Comparison of ENCODE assay signal across 1 cellular context in genomic region chr2:176068037-176068832, GRCh38.
TF ChIP-seq lines count a peak whose summit lies in the region.

No MANE protein-coding gene starts in this region.

TF ChIP-seq in HepG2, 621 proteins besides CTCF, POLR2A, EP300 and RAD21:
- no peak for TF ChIP-seq HDAC1 (CRISPR knock-in tag; IDR thresholded peaks at IDR 0.05)
- peak; percentile 27; the same call in 1 of the 2 replicates for TF ChIP-seq EED (CRISPR knock-in tag; IDR thresholded peaks at IDR 0.05)
- no peak for TF ChIP-seq NFKBIZ (CRISPR knock-in tag; IDR thresholded peaks at IDR 0.05)
- no peak for TF ChIP-seq PBX3 (CRISPR knock-in tag; IDR thresholded peaks at IDR 0.05; ENCODE audit: borderline replicate concordance)
- no peak for TF ChIP-seq ELF1 (CRISPR knock-in tag; IDR thresholded peaks at IDR 0.05)
- TF ChIP-seq ZSCAN9 (CRISPR knock-in tag; IDR thresholded peaks at IDR 0.05; ENCODE audit: borderline replicate concordance): no peak
TF ChIP-seq in HepG2: peak in this region for 1.
